Comparison of ENCODE assay signal across 10 cellular contexts in the genomic region with DNA sequence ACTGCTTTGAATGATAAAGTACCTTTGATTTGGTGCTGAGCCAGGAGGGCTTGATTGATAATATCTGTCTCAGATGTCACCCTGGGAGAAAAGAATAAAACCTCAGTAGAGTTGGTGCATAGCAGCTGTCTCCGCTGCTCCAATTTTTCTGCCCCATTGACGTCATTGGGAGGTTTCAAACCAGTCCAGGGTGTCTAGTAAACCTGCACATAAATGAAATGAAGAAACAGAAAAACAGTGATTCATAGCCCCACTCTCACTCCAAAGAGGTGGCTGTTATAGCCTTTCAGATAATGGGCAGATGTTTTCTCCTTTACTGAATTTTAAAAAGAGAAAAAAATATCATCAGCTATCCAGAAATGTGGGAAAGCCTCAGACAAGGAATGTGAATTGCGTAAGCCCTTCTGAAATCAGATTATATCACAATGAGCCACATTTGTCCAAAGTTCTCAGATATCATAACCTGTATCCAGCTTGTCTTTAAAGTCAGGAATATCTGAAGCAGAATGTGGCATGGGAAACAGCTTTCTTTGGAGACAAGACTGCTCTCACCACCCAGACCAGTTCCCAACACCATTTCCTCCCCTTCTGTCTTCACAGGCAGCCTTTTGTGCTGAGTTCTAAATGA.
DNase-seq lines count a peak whose midpoint lies in the region; TF ChIP-seq lines count a peak whose summit lies in the region.
"Had no signal": no experiment of that assay in that cellular context is flagged by ENCODE, and none has a peak within 500 bp of the region (broad histone marks: within the 10 kb centered on the region; RNA-seq: fewer than 3 reads in every experiment).

No MANE protein-coding gene starts in this region.

- no peak overlapping the region for H3K4me3 ChIP-seq in AG09309 (ENCODE audit: control insufficient read depth, low read depth, low read length)
- H3K4me3 ChIP-seq: heart right ventricle, thoracic aorta had no signal

- H3K9me3 Mint-ChIP-seq in activated naive CD4-positive, alpha-beta T cell treated with anti-CD3 and anti-CD28 coated beads, Interleukin-2, amount 10 ng/mL, durations not matched to agents 7 days and 5 days = peaks cover 5% of the 10 kb centered on the region
- peaks cover 2% of the 10 kb centered on the region for H3K9me3 Mint-ChIP-seq in nephron

- peak overlapping the region; percentile 33 for H3K4me3 Mint-ChIP-seq in activated naive CD4-positive, alpha-beta T cell treated with anti-CD3 and anti-CD28 coated beads, Interleukin-2, amount 10 ng/mL, durations not matched to agents 7 days and 5 days
- peak overlapping the region in 1 of 3 experiments; percentile 20 for H3K4me3 Mint-ChIP-seq in nephron

- no peaks in the 10 kb centered on the region for H3K27me3 Mint-ChIP-seq in activated naive CD4-positive, alpha-beta T cell treated with anti-CD3 and anti-CD28 coated beads, Interleukin-2, amount 10 ng/mL, durations not matched to agents 7 days and 5 days
- no peaks in the 10 kb centered on the region for H3K27me3 Mint-ChIP-seq in nephron (ENCODE audit: low read depth)

- peaks cover 5% of the 10 kb centered on the region for H3K36me3 Mint-ChIP-seq in activated naive CD4-positive, alpha-beta T cell treated with anti-CD3 and anti-CD28 coated beads, Interleukin-2, amount 10 ng/mL, durations not matched to agents 7 days and 5 days
- no peaks in the 10 kb centered on the region for H3K36me3 Mint-ChIP-seq in nephron (ENCODE audit: low read depth)

- DNase-seq in AG09309 (ENCODE audit: low read depth) = peak; percentile 94
- DNase-seq in NCI-H2029 (lab: John Stamatoyannopoulos, UW) = peak; percentile 51
- peak; percentile 68 for DNase-seq in activated naive CD4-positive, alpha-beta T cell treated with anti-CD3 and anti-CD28 coated beads, Interleukin-2, amount 10 ng/mL, durations not matched to agents 7 days and 5 days
- no peak for DNase-seq in RKO (ENCODE audit: low spot score)
- DNase-seq in RWPE1 (ENCODE audit: low spot score) = no peak
- DNase-seq in HK-2 (ENCODE audit: unreplicated experiment) = no peak
- DNase-seq in SKM-1 treated with dmso at 0.1 percent for 144 hours (lab: John Stamatoyannopoulos, UW; ENCODE audit: unreplicated experiment) = no peak
- DNase-seq: heart right ventricle had no signal

- H3K4me1 Mint-ChIP-seq in activated naive CD4-positive, alpha-beta T cell treated with anti-CD3 and anti-CD28 coated beads, Interleukin-2, amount 10 ng/mL, durations not matched to agents 7 days and 5 days = peaks cover 40% of the 10 kb centered on the region
- H3K4me1 Mint-ChIP-seq in nephron = peaks cover 23% of the 10 kb centered on the region

- H3K27ac ChIP-seq in RWPE1 = no peak overlapping the region
- H3K27ac ChIP-seq: thoracic aorta had no signal

- CTCF ChIA-PET in activated naive CD4-positive, alpha-beta T cell treated with anti-CD3 and anti-CD28 coated beads, Interleukin-2, amount 10 ng/mL, durations not matched to agents 7 days and 5 days (lab: Charles Lee) = interaction anchor here (0.9 to 3.1 kb wide), 3 partner anchors 60 to 65 kb away, joined by 3 to 16 read pairs (median 7); no protein-coding TSS in a partner anchor
- CTCF ChIA-PET in RWPE1 (lab: Yijun Ruan, JAX) = interaction anchor here (0.8 kb wide), 1 partner anchor 264 kb away, joined by 3 read pairs; no protein-coding TSS in a partner anchor

- peak overlapping the region; percentile 83 for H3K27ac Mint-ChIP-seq in activated naive CD4-positive, alpha-beta T cell treated with anti-CD3 and anti-CD28 coated beads, Interleukin-2, amount 10 ng/mL, durations not matched to agents 7 days and 5 days
- peak overlapping the region; percentile 38 to 81 (median 56) for H3K27ac Mint-ChIP-seq in nephron

- TF ChIP-seq CTCF in AG09309 (IDR thresholded peaks at IDR 0.05; ENCODE audit: control insufficient read depth, insufficient read depth, low read depth, low read length, missing control alignments) (no peak), nephron (IDR thresholded peaks at IDR 0.05; ENCODE audit: unreplicated experiment in 3 of 3) (no peak), RWPE1 (conservative IDR thresholded peaks at IDR 0.05; ENCODE audit: low read depth) (no peak)

- POLR2A ChIA-PET in RWPE1 (lab: Yijun Ruan, JAX; ENCODE audit: low non-redundant PET) = no interaction called here

Comparison
In these comparisons a context has a peak if more than half of its experiments do, and no peak if none do; other contexts are left out.
1. DNase-seq: peak in AG09309 (single experiment), NCI-H2029 (single experiment) and activated naive CD4-positive, alpha-beta T cell treated with anti-CD3 and anti-CD28 coated beads, Interleukin-2, amount 10 ng/mL, durations not matched to agents 7 days and 5 days (single experiment); none in RKO (single experiment), RWPE1 (single experiment), HK-2 (single experiment) and SKM-1 treated with dmso at 0.1 percent for 144 hours (single experiment).